ENCODE assay signal across 8 cellular contexts in genomic region chr5:157290981-157291711, GRCh38. TPM values are rescaled to one million over a fixed set of nuclear protein-coding genes. Genes with fewer than 3 reads are reported as not detected.
DNase-seq lines count a peak whose midpoint lies in the region; ATAC-seq and TF ChIP-seq lines count a peak whose summit lies in the region.

No MANE protein-coding gene starts in this region.

- no peak for TF ChIP-seq CTCF in left ventricle myocardium inferior (IDR thresholded peaks at IDR 0.05; ENCODE audit: borderline replicate concordance)

- H3K4me3 ChIP-seq in left ventricle myocardium inferior = no peak overlapping the region
- H3K4me3 ChIP-seq in naive thymus-derived CD4-positive, alpha-beta T cell (ENCODE audit: low read length) = no peak overlapping the region

- peak overlapping the region; percentile 87 for H3K27ac ChIP-seq in left ventricle myocardium inferior (replicated peaks)
- H3K27ac ChIP-seq in naive thymus-derived CD4-positive, alpha-beta T cell (ENCODE audit: low read depth, low read length) = peak overlapping the region; percentile 42

- POLR2A ChIA-PET in activated CD8-positive, alpha-beta T cell treated with anti-CD3 and anti-CD28 coated beads, Interleukin-2, amount 10 ng/mL, durations not matched to agents 7 days and 5 days (lab: Charles Lee) = no interaction called here
- POLR2A ChIA-PET in naive thymus-derived CD4-positive, alpha-beta T cell (lab: Charles Lee) = interaction anchor here (0.5 to 6.2 kb wide), 5 partner anchors 12 to 81 kb away, joined by 3 to 53 read pairs (median 7); partner anchors contain the start of gene CYFIP2

- intact Hi-C loops in left ventricle myocardium inferior (cut with micrococcal nuclease) (no loop called here), cardiac septum (cut with DNase I) (no loop called here)
- intact Hi-C loops in naive thymus-derived CD4-positive, alpha-beta T cell (cut with micrococcal nuclease) = loop anchor here in 1 of 2 donors (1.0 kb wide), 1 partner anchor 38 kb away; no protein-coding TSS in a partner anchor

- H3K9me3 ChIP-seq in left ventricle myocardium inferior (replicated peaks) = no peaks in the 10 kb centered on the region
- H3K9me3 ChIP-seq in naive thymus-derived CD4-positive, alpha-beta T cell (ENCODE audit: control insufficient read depth in 2 of 3, low read length in 3 of 3) = no peaks in the 10 kb centered on the region

- no peaks in the 10 kb centered on the region for H3K36me3 ChIP-seq in left ventricle myocardium inferior
- peaks cover 36 to 83% (median 59%) of the 10 kb centered on the region in 3 experiments for H3K36me3 ChIP-seq in naive thymus-derived CD4-positive, alpha-beta T cell (ENCODE audit: control insufficient read depth in 2 of 3, insufficient read depth in 3 of 3, low read length in 3 of 3)

- no peaks in the 10 kb centered on the region for H3K27me3 ChIP-seq in left ventricle myocardium inferior (ENCODE audit: low read depth)
- H3K27me3 ChIP-seq in naive thymus-derived CD4-positive, alpha-beta T cell (ENCODE audit: control insufficient read depth in 2 of 2, insufficient read depth in 2 of 2, low read length in 2 of 2) = no peaks in the 10 kb centered on the region

- H3K4me1 ChIP-seq in left ventricle myocardium inferior = peaks cover 44% of the 10 kb centered on the region
- H3K4me1 ChIP-seq in naive thymus-derived CD4-positive, alpha-beta T cell (ENCODE audit: control insufficient read depth in 2 of 2, insufficient read depth in 2 of 2, low read length in 2 of 2) = peaks cover 0 to 54% of the 10 kb centered on the region in 2 donors

- peaks cover 70% of the 10 kb centered on the region for H3K4me1 Mint-ChIP-seq in activated CD8-positive, alpha-beta T cell treated with anti-CD3 and anti-CD28 coated beads, Interleukin-2, amount 10 ng/mL, durations not matched to agents 7 days and 5 days (ENCODE audit: low read depth)
- H3K4me1 Mint-ChIP-seq in naive thymus-derived CD4-positive, alpha-beta T cell = peaks cover 38 to 93% (median 66%) of the 10 kb centered on the region in 7 donors

- H3K36me3 Mint-ChIP-seq in activated CD8-positive, alpha-beta T cell treated with anti-CD3 and anti-CD28 coated beads, Interleukin-2, amount 10 ng/mL, durations not matched to agents 7 days and 5 days (ENCODE audit: low read depth) = peaks cover 83% of the 10 kb centered on the region
- H3K36me3 Mint-ChIP-seq in naive thymus-derived CD4-positive, alpha-beta T cell = peaks cover 5 to 68% (median 57%) of the 10 kb centered on the region in 5 donors

- CTCF ChIA-PET in activated CD8-positive, alpha-beta T cell treated with anti-CD3 and anti-CD28 coated beads, Interleukin-2, amount 10 ng/mL, durations not matched to agents 7 days and 5 days (lab: Charles Lee) = interaction anchor here (1.3 kb wide), 1 partner anchor 14 kb away, joined by 4 read pairs; no protein-coding TSS in a partner anchor
- CTCF ChIA-PET in naive thymus-derived CD4-positive, alpha-beta T cell (lab: Charles Lee) = interaction anchor here (4.7 kb wide), 1 partner anchor 18 kb away, joined by 22 read pairs; no protein-coding TSS in a partner anchor

- no peaks in the 10 kb centered on the region for H3K9me3 Mint-ChIP-seq in activated CD8-positive, alpha-beta T cell treated with anti-CD3 and anti-CD28 coated beads, Interleukin-2, amount 10 ng/mL, durations not matched to agents 7 days and 5 days (ENCODE audit: insufficient read depth)
- H3K9me3 Mint-ChIP-seq in naive thymus-derived CD4-positive, alpha-beta T cell = no peaks in the 10 kb centered on the region

- H3K27me3 Mint-ChIP-seq in activated CD8-positive, alpha-beta T cell treated with anti-CD3 and anti-CD28 coated beads, Interleukin-2, amount 10 ng/mL, durations not matched to agents 7 days and 5 days (ENCODE audit: low read depth) = no peaks in the 10 kb centered on the region
- H3K27me3 Mint-ChIP-seq in naive thymus-derived CD4-positive, alpha-beta T cell = no peaks in the 10 kb centered on the region

- DNase-seq in left ventricle myocardium inferior (no peak), cardiac septum (ENCODE audit: low spot score) (no peak), NCI-H345 treated with DMSO at 0.1 percent for 48 hours (lab: John Stamatoyannopoulos, UW; ENCODE audit: unreplicated experiment) (no peak), ureter (ENCODE audit: low spot score) (no peak), NCI-H82 (lab: John Stamatoyannopoulos, UW) (no peak)
- DNase-seq in activated CD8-positive, alpha-beta T cell treated with anti-CD3 and anti-CD28 coated beads, Interleukin-2, amount 10 ng/mL, durations not matched to agents 7 days and 5 days = no peak
- DNase-seq in naive thymus-derived CD4-positive, alpha-beta T cell = no peak

- peak overlapping the region; percentile 60 for H3K27ac Mint-ChIP-seq in activated CD8-positive, alpha-beta T cell treated with anti-CD3 and anti-CD28 coated beads, Interleukin-2, amount 10 ng/mL, durations not matched to agents 7 days and 5 days
- peak overlapping the region; percentile 63 to 95 (median 89) for H3K27ac Mint-ChIP-seq in naive thymus-derived CD4-positive, alpha-beta T cell

- ATAC-seq in HG03039 (IDR thresholded peaks at IDR 0.05; ENCODE audit: unreplicated experiment) = peak; percentile 84
- ATAC-seq in activated CD8-positive, alpha-beta T cell treated with anti-CD3 and anti-CD28 coated beads, Interleukin-2, amount 10 ng/mL, durations not matched to agents 7 days and 5 days = no peak
- ATAC-seq in naive thymus-derived CD4-positive, alpha-beta T cell = peak; percentile 68

- no peak overlapping the region for H3K4me3 Mint-ChIP-seq in activated CD8-positive, alpha-beta T cell treated with anti-CD3 and anti-CD28 coated beads, Interleukin-2, amount 10 ng/mL, durations not matched to agents 7 days and 5 days
- peak overlapping the region in 2 of 10 donors; percentile 13 to 67 for H3K4me3 Mint-ChIP-seq in naive thymus-derived CD4-positive, alpha-beta T cell

RNA-seq across cellular contexts. Expression of gene CYFIP2, which starts 25.2 kb away (rescaled TPM):
- total RNA-seq in left ventricle myocardium inferior (28.2 TPM), cardiac septum (23.1 TPM), ureter (45.3 TPM)
- total RNA-seq in activated CD8-positive, alpha-beta T cell treated with anti-CD3 and anti-CD28 coated beads, Interleukin-2, amount 10 ng/mL, durations not matched to agents 7 days and 5 days = 100 to 1,000 TPM; 512 to 516 TPM
- 100 to 1,000 TPM; 386 to 449 (median 401) TPM for total RNA-seq in naive thymus-derived CD4-positive, alpha-beta T cell
- 100 to 1,000 TPM; 522 to 755 TPM for polyA plus RNA-seq in naive thymus-derived CD4-positive, alpha-beta T cell
